In genomic region chr5:150473673-150474358, GRCh38 we compare ENCODE assay signal across 11 cellular contexts. TPM values are rescaled to one million over a fixed set of nuclear protein-coding genes. Genes with fewer than 3 reads are reported as not detected.
DNase-seq lines count a peak whose midpoint lies in the region; ATAC-seq, FAIRE-seq and TF ChIP-seq lines count a peak whose summit lies in the region.
"Had no signal": no experiment of that assay in that cellular context is flagged by ENCODE, and none has a peak within 500 bp of the region (broad histone marks: within the 10 kb centered on the region; RNA-seq: fewer than 3 reads in every experiment).

No MANE protein-coding gene starts in this region.

- H3K27me3 ChIP-seq in K562 (ENCODE audit: control insufficient read depth in 2 of 2, insufficient read depth in 2 of 2, low read length in 2 of 2) (no peaks in the 10 kb centered on the region), right lobe of liver (no peaks in the 10 kb centered on the region)

- intact Hi-C loops in K562 (cut with micrococcal nuclease) = no loop called here
- intact Hi-C loops in right lobe of liver (cut with DNase I) = no loop called here
- intact Hi-C loops in cardiac septum (cut with DNase I) = no loop called here

- WGBS in A549 (ENCODE audit: missing lambda C conversion rate) = 40% methylated on average over 12 of the region's 12 CpGs
- WGBS in K562 (ENCODE audit: insufficient coverage, low coverage, missing lambda C conversion rate) = 46% methylated on average over 8 of the region's 12 CpGs
- 64% methylated on average over 7 of the region's 12 CpGs for WGBS in right lobe of liver (ENCODE audit: insufficient coverage, low coverage, low lambda C conversion rate, missing lambda C conversion rate)

- in situ Hi-C loops in K562 (cut with MboI) = no loop called here

- TF ChIP-seq CTCF in A549 (IDR thresholded peaks at IDR 0.05) (no peak), K562 (IDR thresholded peaks at IDR 0.05 in 2 of 3, conservative IDR thresholded peaks at IDR 0.05 in 1 of 3; ENCODE audit: insufficient read depth in 2 of 3, low read depth in 1 of 3, low read length in 3 of 3) (no peak), right lobe of liver (IDR thresholded peaks at IDR 0.05) (no peak)

- H3K4me2 ChIP-seq in A549 = peak overlapping the region; percentile 65
- no peak overlapping the region for H3K4me2 ChIP-seq in K562 (ENCODE audit: insufficient read depth, low read length)
- H3K4me2 ChIP-seq: KMS-11 had no signal

- FAIRE-seq in A549 (lab: Jason Lieb, UNC) (no peak), K562 (lab: Jason Lieb, UNC) (no peak)

- H3K9me3 ChIP-seq in A549 (no peaks in the 10 kb centered on the region), K562 (replicated peaks; ENCODE audit: control insufficient read depth, insufficient read depth, low read depth, low read length) (no peaks in the 10 kb centered on the region), right lobe of liver (no peaks in the 10 kb centered on the region)

- no TSS peak for BruUV-seq in K562 (replicated peaks; lab: Mats Ljungman, UMichigan)

- no peaks in the 10 kb centered on the region for H4K20me1 ChIP-seq in K562 (replicated peaks; ENCODE audit: control insufficient read depth, insufficient read depth, low read length)

- no peak overlapping the region for H2AFZ ChIP-seq in K562 (ENCODE audit: low read depth, low read length)

- H3K36me3 ChIP-seq in K562 (ENCODE audit: control insufficient read depth, insufficient read depth, low read length) = no peaks in the 10 kb centered on the region
- no peaks in the 10 kb centered on the region for H3K36me3 ChIP-seq in right lobe of liver

- DNase-seq in A549 (ENCODE audit: low read depth in 1 of 2, low spot score in 1 of 2) (peak in 1 of 2 experiments; percentile 90), HT1080 (ENCODE audit: low read depth) (peak; percentile 82), K562 (ENCODE audit: extremely low read depth in 1 of 4, low spot score in 3 of 4) (no peak), right lobe of liver (no peak), cardiac septum (ENCODE audit: low spot score) (no peak), hippocampal formation (lab: John Stamatoyannopoulos, UW) (no peak), HuH-7.5 (ENCODE audit: low spot score) (no peak)
- DNase-seq: central memory CD4-positive, alpha-beta T cell; NCI-H524 had no signal

- peak; percentile 72 to 83 for ATAC-seq in A549
- peak; percentile 32; the same call in 2 of the 3 replicates for ATAC-seq in K562
- no peak for ATAC-seq in right lobe of liver
- no peak for ATAC-seq in GM18909 (IDR thresholded peaks at IDR 0.05; ENCODE audit: poor library complexity, unreplicated experiment)

- CTCF ChIA-PET in A549 (lab: Yijun Ruan, JAX) (interaction anchor here (0.7 to 3.5 kb wide), 12 partner anchors 11 to 182 kb away, joined by 3 to 16 read pairs (median 5); no protein-coding TSS in a partner anchor), K562 (lab: Yijun Ruan, JAX; ENCODE audit: low intra/inter-chr PET ratio) (no interaction called here)

- TF ChIP-seq EP300 in A549 (IDR thresholded peaks at IDR 0.05) = 0 out of 5 replicates have a peak, but pooled peaks of 1 of the 2 experiments have one; percentile 67
- TF ChIP-seq EP300 in K562 (IDR thresholded peaks at IDR 0.05; ENCODE audit: low read length) = no peak

- H3K9me1 ChIP-seq in K562 (ENCODE audit: control insufficient read depth, insufficient read depth, low read length) = no peaks in the 10 kb centered on the region

- POLR2A ChIA-PET in A549 (lab: Yijun Ruan, JAX) = interaction anchor here (0.6 to 1.7 kb wide), 6 partner anchors 11 to 167 kb away, joined by 3 to 10 read pairs (median 4); partner anchors contain the start of gene SYNPO
- POLR2A ChIA-PET in K562 (lab: Yijun Ruan, JAX) = interaction anchor here (0.6 kb wide), 1 partner anchor 68 kb away, joined by 3 read pairs; no protein-coding TSS in a partner anchor

- H3K4me1 ChIP-seq in A549 (peaks cover 58% of the 10 kb centered on the region), K562 (replicated peaks in 1 of 2; ENCODE audit: control insufficient read depth in 2 of 2, insufficient read depth in 2 of 2, low read length in 2 of 2) (peaks cover 7 to 15% of the 10 kb centered on the region in 2 experiments), right lobe of liver (peaks cover 0 to 16% (median 7%) of the 10 kb centered on the region in 4 donors)

- H3K79me2 ChIP-seq in K562 (ENCODE audit: control insufficient read depth, insufficient read depth, low read length) = no peaks in the 10 kb centered on the region

- peak overlapping the region in 1 of 2 experiments; percentile 63; a peak in 2 of 4 replicates for H3K9ac ChIP-seq in K562 (ENCODE audit: insufficient read depth in 1 of 2, low read depth in 2 of 2, low read length in 2 of 2)
- H3K9ac ChIP-seq: KMS-11 had no signal

- H3K27ac ChIP-seq in A549 = peak overlapping the region; percentile 86 to 96
- H3K27ac ChIP-seq in K562 (ENCODE audit: extremely low read depth, low read depth, low read length) = no peak overlapping the region
- H3K27ac ChIP-seq in right lobe of liver = peak overlapping the region in 2 of 3 donors; percentile 37 to 44
- H3K27ac ChIP-seq: KMS-11 had no signal

- H3K4me3 ChIP-seq in A549 = no peak overlapping the region
- H3K4me3 ChIP-seq in K562 = no peak overlapping the region
- no peak overlapping the region for H3K4me3 ChIP-seq in right lobe of liver

- TF ChIP-seq RAD21 in A549 (conservative IDR thresholded peaks at IDR 0.05 in 1 of 2, IDR thresholded peaks at IDR 0.05 in 1 of 2) (peak in 1 of 2 experiments; percentile 41; a peak in 1 of 5 replicates), K562 (CRISPR knock-in tag; conservative IDR thresholded peaks at IDR 0.05 in 1 of 2, IDR thresholded peaks at IDR 0.05 in 1 of 2) (no peak)

- no peak for TF ChIP-seq POLR2A in A549 (IDR thresholded peaks at IDR 0.05; ENCODE audit: low read length)
- no peak for TF ChIP-seq POLR2A in K562 (conservative IDR thresholded peaks at IDR 0.05)
- TF ChIP-seq POLR2A in right lobe of liver (IDR thresholded peaks at IDR 0.05) = no peak

RNA-seq across cellular contexts. Expression of gene RPS14, which starts 24.3 kb away (rescaled TPM):
- polyA plus RNA-seq in A549 (2011; rRNA removed) (3,799 and 4,312 TPM in 2 replicates), A549 (2017; fragmentation: RNase III; extraction: RNeasy Plus Mini Kit Qiagen cat#74134 plus additional on column Dnase treatment) (3,127 to 3,794 TPM (median 3,716 TPM) in 3 replicates), K562 (2011; rRNA removed) (5,983 and 6,751 TPM in 2 replicates), K562 (2014; fragmentation: Illumina TruSeq; extraction: Trizol) (3,907 and 4,185 TPM in 2 replicates), K562 (2014; fragmentation: Nextera tagmentation; extraction: Ambion mirVana) (1,000 to 10,000 TPM; 1,824 to 2,512 TPM), K562 (2014; rRNA removed) (4,384 and 5,321 TPM in 2 replicates)
- polyA plus RNA-seq in A549 (2012; cell fraction: cytosol; rRNA removed) = 5,803 and 7,483 TPM in 2 replicates
- polyA plus RNA-seq in A549 (2012; cell fraction: nucleus; rRNA removed) = 1,682 and 2,988 TPM in 2 replicates
- polyA minus RNA-seq in A549 (2011; rRNA and poly(A)+ RNA removed) = 949 and 1,168 TPM in 2 replicates
- total RNA-seq in HT1080 (2014; rRNA removed; shearing (Covaris generic)) = 1,800 and 2,863 TPM in 2 replicates
- polyA plus RNA-seq in HT1080 (2015; cell fraction: cytosol; rRNA removed) = 3,415 and 3,568 TPM in 2 replicates
- polyA plus RNA-seq in HT1080 (2015; cell fraction: nucleus; rRNA removed) = 814 and 883 TPM in 2 replicates
- total RNA-seq in K562 (2011; cell fraction: chromatin; rRNA removed; ENCODE audit: low replicate concordance) = 265 and 394 TPM in 2 replicates
- 818 and 919 TPM in 2 replicates for total RNA-seq in K562 (2011; cell fraction: nucleolus; rRNA removed)
- total RNA-seq in K562 (2011; cell fraction: nucleoplasm; rRNA removed) = 1,009 and 1,942 TPM in 2 replicates
- total RNA-seq in K562 (2014; rRNA removed) (3,004 and 3,238 TPM in 2 replicates), K562 (2014; rRNA removed; fragmentation: Illumina TruSeq; extraction: Trizol) (3,003 and 3,017 TPM in 2 replicates), K562 (2015; rRNA removed; fragmentation: Illumina TruSeq; extraction: Trizol) (2,679 and 2,873 TPM in 2 replicates), K562 (2021) (3,285 and 3,523 TPM in 2 replicates), right lobe of liver (100 to 1,000 TPM; 573 to 800 (median 663) TPM), cardiac septum (852 TPM)
- polyA plus RNA-seq in K562 (2011; cell fraction: cytosol; rRNA removed) = 5,490 and 8,746 TPM in 2 replicates
- polyA plus RNA-seq in K562 (2011; cell fraction: nucleus; rRNA removed) = 1,361 and 2,299 TPM in 2 replicates
- polyA plus RNA-seq in K562 (2012) = 4,665 and 5,719 TPM in 2 replicates
- polyA minus RNA-seq in K562 (2011; rRNA and poly(A)+ RNA removed) = 3,342 and 3,929 TPM in 2 replicates
- 682 and 753 TPM in 2 replicates for polyA minus RNA-seq in K562 (2011; cell fraction: cytosol; rRNA and poly(A)+ RNA removed)
- 162 and 371 TPM in 2 replicates for polyA minus RNA-seq in K562 (2011; cell fraction: nucleus; rRNA and poly(A)+ RNA removed)

RNA-seq across cellular contexts. Expression of gene NDST1, which starts 34.1 kb away (rescaled TPM):
- polyA plus RNA-seq in A549 (2011; rRNA removed) (24.4 and 27.7 TPM in 2 replicates), A549 (2017; fragmentation: RNase III; extraction: RNeasy Plus Mini Kit Qiagen cat#74134 plus additional on column Dnase treatment) (50.8 to 59.7 TPM (median 55.8 TPM) in 3 replicates), K562 (2011; rRNA removed) (9.7 and 17.1 TPM in 2 replicates), K562 (2014; fragmentation: Illumina TruSeq; extraction: Trizol) (18.4 and 19.9 TPM in 2 replicates), K562 (2014; fragmentation: Nextera tagmentation; extraction: Ambion mirVana) (under 1 TPM; 0.38 to 0.39 TPM), K562 (2014; rRNA removed) (12.0 and 14.1 TPM in 2 replicates)
- polyA plus RNA-seq in A549 (2012; cell fraction: cytosol; rRNA removed) = 28.2 and 45.6 TPM in 2 replicates
- polyA plus RNA-seq in A549 (2012; cell fraction: nucleus; rRNA removed) = 70.2 and 91.2 TPM in 2 replicates
- polyA minus RNA-seq in A549 (2011; rRNA and poly(A)+ RNA removed) = 37.2 and 50.7 TPM in 2 replicates
- total RNA-seq in HT1080 (2014; rRNA removed; shearing (Covaris generic)) = 47.6 and 58.6 TPM in 2 replicates
- polyA plus RNA-seq in HT1080 (2015; cell fraction: cytosol; rRNA removed) = 57.5 and 64.7 TPM in 2 replicates
- polyA plus RNA-seq in HT1080 (2015; cell fraction: nucleus; rRNA removed) = 74.6 and 77.4 TPM in 2 replicates
- total RNA-seq in K562 (2011; cell fraction: chromatin; rRNA removed; ENCODE audit: low replicate concordance) = 39.5 and 84.3 TPM in 2 replicates
- 40.4 and 42.6 TPM in 2 replicates for total RNA-seq in K562 (2011; cell fraction: nucleolus; rRNA removed)
- 43.0 and 46.6 TPM in 2 replicates for total RNA-seq in K562 (2011; cell fraction: nucleoplasm; rRNA removed)
- total RNA-seq in K562 (2014; rRNA removed) (14.0 and 15.3 TPM in 2 replicates), K562 (2014; rRNA removed; fragmentation: Illumina TruSeq; extraction: Trizol) (7.4 and 8.7 TPM in 2 replicates), K562 (2015; rRNA removed; fragmentation: Illumina TruSeq; extraction: Trizol) (9.9 and 11.5 TPM in 2 replicates), K562 (2021) (43.2 and 47.9 TPM in 2 replicates), right lobe of liver (10 to 100 TPM; 38.1 to 97.5 (median 76.0) TPM), cardiac septum (67.6 TPM)
- 13.1 and 18.3 TPM in 2 replicates for polyA plus RNA-seq in K562 (2011; cell fraction: cytosol; rRNA removed)
- polyA plus RNA-seq in K562 (2011; cell fraction: nucleus; rRNA removed) = 28.2 and 31.3 TPM in 2 replicates
- 14.9 and 22.7 TPM in 2 replicates for polyA plus RNA-seq in K562 (2012)
- 14.5 and 17.3 TPM in 2 replicates for polyA minus RNA-seq in K562 (2011; rRNA and poly(A)+ RNA removed)
- 19.3 and 27.4 TPM in 2 replicates for polyA minus RNA-seq in K562 (2011; cell fraction: cytosol; rRNA and poly(A)+ RNA removed)
- 12.3 and 21.3 TPM in 2 replicates for polyA minus RNA-seq in K562 (2011; cell fraction: nucleus; rRNA and poly(A)+ RNA removed)

Comparison
In these comparisons a context has a peak if more than half of its experiments do, and no peak if none do; other contexts are left out.
1. ATAC-seq: peak in A549 (2 of 2) and K562 (single experiment); none in right lobe of liver (0 of 4) and GM18909 (single experiment).
2. Of the 35 proteins assayed by ChIP-seq in both K562 and A549: peak only in K562: none; only in A549: MAX; in both: none; in neither: 31; mixed calls (peak in some experiments, not most) for 3.